8 cellular contexts compared by ENCODE assay signal in the genomic region with DNA sequence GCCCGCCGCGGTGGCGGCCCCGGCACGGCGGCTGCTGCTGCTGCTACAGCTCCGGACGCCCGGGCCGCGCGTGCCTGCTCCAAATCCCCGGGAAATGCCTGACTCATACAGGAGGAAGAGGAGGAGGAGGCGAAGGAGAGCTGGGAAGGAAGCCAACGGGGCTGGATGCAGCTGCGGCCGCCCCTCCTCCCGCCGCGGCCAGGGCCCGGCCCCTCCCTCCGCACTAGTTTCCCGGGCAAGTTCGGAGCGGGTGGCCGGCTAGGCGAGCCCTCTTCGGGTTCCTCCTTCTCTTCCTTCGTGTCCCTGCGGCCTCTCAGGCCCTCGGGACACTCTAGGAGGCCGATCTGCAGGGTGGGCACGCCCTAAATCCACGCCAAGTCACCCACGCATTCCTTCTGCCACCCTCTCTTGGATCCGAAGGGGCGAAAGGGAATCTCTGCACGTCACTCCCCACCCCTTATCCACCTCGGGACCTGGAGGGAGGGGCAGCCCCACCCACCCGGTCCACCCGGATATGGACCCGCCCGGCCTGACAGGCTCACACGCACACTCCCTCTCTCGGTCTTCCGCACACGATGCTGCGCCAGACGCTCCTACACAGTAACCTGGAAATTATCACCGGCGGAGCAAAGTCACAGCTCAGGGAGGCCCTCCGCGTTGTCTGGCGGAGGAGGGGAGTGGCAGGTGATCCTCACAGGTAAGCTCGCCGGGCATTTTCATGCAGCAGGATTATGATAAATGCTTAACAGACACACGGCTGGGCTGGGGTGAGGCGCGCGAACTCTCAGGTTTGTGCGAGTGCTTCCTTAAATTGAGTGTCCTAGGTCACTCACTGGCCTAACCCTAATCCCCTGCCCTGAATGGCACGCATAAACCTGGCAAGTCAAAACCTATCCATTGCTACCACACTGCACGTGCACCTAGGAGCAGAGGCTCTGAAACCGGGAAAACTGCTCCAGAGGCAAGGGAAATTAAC. TPM values are rescaled to one million over a fixed set of nuclear protein-coding genes. Genes with fewer than 3 reads are reported as not detected.
A peak's percentile ranks its signal among the peaks of the same experiment; 100 is the strongest.
DNase-seq lines count a peak whose midpoint lies in the region; ATAC-seq and TF ChIP-seq lines count a peak whose summit lies in the region.

A gene with protein sequence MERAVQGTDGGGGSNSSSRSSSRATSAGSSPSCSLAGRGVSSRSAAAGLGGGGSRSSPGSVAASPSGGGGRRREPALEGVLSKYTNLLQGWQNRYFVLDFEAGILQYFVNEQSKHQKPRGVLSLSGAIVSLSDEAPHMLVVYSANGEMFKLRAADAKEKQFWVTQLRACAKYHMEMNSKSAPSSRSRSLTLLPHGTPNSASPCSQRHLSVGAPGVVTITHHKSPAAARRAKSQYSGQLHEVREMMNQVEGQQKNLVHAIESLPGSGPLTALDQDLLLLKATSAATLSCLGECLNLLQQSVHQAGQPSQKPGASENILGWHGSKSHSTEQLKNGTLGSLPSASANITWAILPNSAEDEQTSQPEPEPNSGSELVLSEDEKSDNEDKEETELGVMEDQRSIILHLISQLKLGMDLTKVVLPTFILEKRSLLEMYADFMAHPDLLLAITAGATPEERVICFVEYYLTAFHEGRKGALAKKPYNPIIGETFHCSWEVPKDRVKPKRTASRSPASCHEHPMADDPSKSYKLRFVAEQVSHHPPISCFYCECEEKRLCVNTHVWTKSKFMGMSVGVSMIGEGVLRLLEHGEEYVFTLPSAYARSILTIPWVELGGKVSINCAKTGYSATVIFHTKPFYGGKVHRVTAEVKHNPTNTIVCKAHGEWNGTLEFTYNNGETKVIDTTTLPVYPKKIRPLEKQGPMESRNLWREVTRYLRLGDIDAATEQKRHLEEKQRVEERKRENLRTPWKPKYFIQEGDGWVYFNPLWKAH (minus strand): TSS at position 57 of the 976 bp plus-strand sequence. CDS start 83 bp downstream, outside the sequence.
A gene (plus strand): TSS at position 545 of the 976 bp plus-strand sequence. CDS start 7,330 bp downstream, outside the sequence.

- H3K9me2 ChIP-seq in OCI-LY7 (ENCODE audit: insufficient read depth, low read length): no peaks in the 10 kb centered on the region

- H3K36me3 ChIP-seq in OCI-LY7 (ENCODE audit: insufficient read depth, low read length): peaks cover 63% of the 10 kb centered on the region

- peaks cover 72% of the 10 kb centered on the region for H3K4me1 ChIP-seq in OCI-LY7 (ENCODE audit: insufficient read depth, low read length, poor library complexity, severe bottlenecking)

- peaks cover 88% of the 10 kb centered on the region for H3K79me2 ChIP-seq in OCI-LY7 (ENCODE audit: insufficient read depth, low read depth, low read length)

- no TSS peak for BruUV-seq in OCI-LY7 (replicated peaks; lab: Mats Ljungman, UMichigan)

- 0 out of 2 replicates have a peak, but pooled peaks cover 18% of the 10 kb centered on the region for H3K9me3 ChIP-seq in OCI-LY7 (ENCODE audit: low read length)

- peak; percentile 27 for ATAC-seq in HG03095 (IDR thresholded peaks at IDR 0.05; ENCODE audit: unreplicated experiment)

- H3K4me2 ChIP-seq in OCI-LY7 (ENCODE audit: low read length): peak within 1 kb of the TSS; percentile 98

- H4K20me1 ChIP-seq in OCI-LY7 (ENCODE audit: insufficient read depth, low read length): 0 out of 2 replicates have a peak, but pooled peaks cover 4% of the 10 kb centered on the region

- CTCF ChIA-PET in OCI-LY7 (lab: Charles Lee; ENCODE audit: unreplicated experiment): interaction anchor here (1.1 to 1.6 kb wide), 2 partner anchors 40 to 103 kb away, joined by 3 to 4 read pairs; no protein-coding TSS in a partner anchor

- TF ChIP-seq CTCF in OCI-LY7 (conservative IDR thresholded peaks at IDR 0.05; ENCODE audit: low read length): peak; percentile 11; the same call in 1 of the 2 replicates

- intact Hi-C loops in OCI-LY7 (cut with micrococcal nuclease; ENCODE audit: unreplicated experiment) (loop anchor here (1.0 to 10.0 kb wide), 7 partner anchors 28 to 449 kb away; a partner anchor contains a TSS), cardiac septum (cut with DNase I) (loop anchor here (2.0 kb wide), 1 partner anchor 21 kb away; no protein-coding TSS in a partner anchor)

- peak within 1 kb of the TSS; percentile 46; the same call in 1 of the 2 replicates for H2AFZ ChIP-seq in OCI-LY7 (ENCODE audit: low read length)

- H3K27ac ChIP-seq in OCI-LY7 (ENCODE audit: low read depth, low read length, poor library complexity, severe bottlenecking): peak within 1 kb of the TSS; percentile 88

- POLR2A ChIA-PET in OCI-LY7 (lab: Charles Lee): interaction anchor here (0.5 to 3.2 kb wide), 21 partner anchors 7 to 621 kb away, joined by 3 to 19 read pairs (median 5); a partner anchor contains a TSS

- peak within 1 kb of the TSS; percentile 43; the same call in 1 of the 2 replicates for H3K4me3 ChIP-seq in GM08714 (ENCODE audit: low read length)
- H3K4me3 ChIP-seq in OCI-LY7 (ENCODE audit: low read depth, low read length, poor library complexity, severe bottlenecking): peak within 1 kb of the TSS; percentile 91

- DNase-seq in OCI-LY7 (ENCODE audit: low spot score) (peak; percentile 81), amniotic stem cell (lab: John Stamatoyannopoulos, UW) (peak; percentile 88), cardiac septum (ENCODE audit: low spot score) (peak; percentile 94), occipital lobe (lab: John Stamatoyannopoulos, UW) (peak; percentile 74), cerebellar nuclear complex (lab: John Stamatoyannopoulos, UW) (no peak), epidermal melanocyte (ENCODE audit: insufficient read length, low spot score) (no peak)

RNA-seq across cellular contexts. Expression of the first gene that starts in this region (rescaled TPM):
- 58.4 and 65.7 TPM in 2 replicates for total RNA-seq in OCI-LY7 (2014; rRNA removed; shearing (Covaris generic))
- total RNA-seq in OCI-LY7 (2022) (157 and 170 TPM in 2 replicates), cardiac septum (5.8 TPM), occipital lobe (14.0 TPM)

RNA-seq across cellular contexts. Expression of the second gene that starts in this region (rescaled TPM):
- 13.8 and 20.3 TPM in 2 replicates for total RNA-seq in OCI-LY7 (2014; rRNA removed; shearing (Covaris generic))
- total RNA-seq in OCI-LY7 (2022) (22.2 and 24.2 TPM in 2 replicates), cardiac septum (0.16 TPM), occipital lobe (2.8 TPM)

Comparison
In these comparisons a context has a peak if more than half of its experiments do, and no peak if none do; other contexts are left out.
1. DNase-seq: peak in OCI-LY7 (single experiment), amniotic stem cell (single experiment), cardiac septum (single experiment) and occipital lobe (single experiment); none in cerebellar nuclear complex (0 of 2) and epidermal melanocyte (single experiment).